In the genomic region with DNA sequence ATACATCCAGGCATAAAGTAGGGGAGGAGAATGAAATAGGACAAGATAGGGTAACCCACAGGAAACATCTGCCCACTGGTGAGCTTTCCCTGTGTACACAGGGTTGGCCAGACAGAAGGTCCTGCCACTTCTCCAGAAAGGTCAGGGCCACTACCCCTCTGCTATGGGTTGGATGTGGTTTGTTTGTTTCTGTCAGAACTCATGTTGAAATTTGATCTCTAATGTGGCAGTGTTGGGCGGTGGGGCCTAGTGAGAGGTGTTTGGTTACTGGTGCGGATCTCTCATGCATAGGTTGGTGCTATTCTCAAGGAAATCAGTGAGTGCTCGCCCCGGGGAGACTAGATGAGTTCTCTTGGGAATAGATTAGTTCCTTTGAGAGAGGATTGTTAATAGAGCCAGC, we compare ENCODE assay signal across 16 cellular contexts.
DNase-seq lines count a peak whose midpoint lies in the region; ATAC-seq and TF ChIP-seq lines count a peak whose summit lies in the region.
"Had no signal": no experiment of that assay in that cellular context is flagged by ENCODE, and none has a peak within 500 bp of the region (broad histone marks: within the 10 kb centered on the region; RNA-seq: fewer than 3 reads in every experiment).

No MANE protein-coding gene starts in this region.

- no peak overlapping the region for H3K9ac ChIP-seq in parathyroid adenoma
- H3K9ac ChIP-seq in MM.1S (ENCODE audit: low read length), result no peak overlapping the region

- H3K36me3 ChIP-seq in parathyroid adenoma (ENCODE audit: control insufficient read depth, insufficient read depth, low read length) (no peaks in the 10 kb centered on the region), MM.1S (replicated peaks; ENCODE audit: insufficient read depth, low read length) (no peaks in the 10 kb centered on the region)

- H3K4me2 ChIP-seq in parathyroid adenoma (ENCODE audit: low read length) (no peak overlapping the region), MM.1S (ENCODE audit: low read depth, low read length) (no peak overlapping the region)
- H3K4me2 ChIP-seq: A549 had no signal

- H2AFZ ChIP-seq in parathyroid adenoma (peak overlapping the region; percentile 52), MM.1S (ENCODE audit: low read length) (no peak overlapping the region)

- H3K9me2 ChIP-seq in MM.1S (replicated peaks; ENCODE audit: insufficient read depth, low read length), result no peaks in the 10 kb centered on the region

- peak; percentile 80 for ATAC-seq in HG03378 (IDR thresholded peaks at IDR 0.05; ENCODE audit: unreplicated experiment)
- ATAC-seq: A549; activated T-cell treated with anti-CD3 and anti-CD28 coated beads, Interleukin-2, amount 50 U/mL, for 72 hours; stimulated activated effector memory CD8-positive, alpha-beta T cell treated with anti-CD3 and anti-CD28 coated beads, Interleukin-12 subunit alpha, Interleukin-12 subunit beta, amount 100 ng/mL, for 72 hours had no signal

- H3K79me2 ChIP-seq in parathyroid adenoma (no peaks in the 10 kb centered on the region), MM.1S (ENCODE audit: low read length) (no peaks in the 10 kb centered on the region)

- H3F3A ChIP-seq in MM.1S (ENCODE audit: insufficient read depth, low read length), result no peaks in the 10 kb centered on the region

- no peaks in the 10 kb centered on the region for H3K27me3 ChIP-seq in parathyroid adenoma (ENCODE audit: control insufficient read depth, insufficient read depth, low read length)
- no peaks in the 10 kb centered on the region for H3K27me3 ChIP-seq in MM.1S (replicated peaks; ENCODE audit: insufficient read depth, low read length)

- no peaks in the 10 kb centered on the region for H3K9me3 ChIP-seq in parathyroid adenoma (ENCODE audit: control insufficient read depth, low read length)
- no peaks in the 10 kb centered on the region for H3K9me3 ChIP-seq in MM.1S (replicated peaks; ENCODE audit: insufficient read depth, low read length)
- H3K9me3 ChIP-seq: A549 had no signal

- H3K4me3 ChIP-seq in parathyroid adenoma (ENCODE audit: low read depth, low read length), result no peak overlapping the region
- H3K4me3 ChIP-seq in MM.1S (ENCODE audit: low read length), result no peak overlapping the region
- H3K4me3 ChIP-seq: A549 had no signal

- no peaks in the 10 kb centered on the region for H4K20me1 ChIP-seq in MM.1S (ENCODE audit: insufficient read depth, low read length)

- H3K4me1 ChIP-seq in parathyroid adenoma (peaks cover 3% of the 10 kb centered on the region), MM.1S (ENCODE audit: low read length) (no peaks in the 10 kb centered on the region)
- H3K4me1 ChIP-seq: A549 had no signal

- no peak overlapping the region for H3K27ac ChIP-seq in parathyroid adenoma
- no peak overlapping the region for H3K27ac ChIP-seq in MM.1S (ENCODE audit: low read length)
- H3K27ac ChIP-seq: A549 had no signal

- DNase-seq in NCI-H1417 (lab: John Stamatoyannopoulos, UW) (peak in 2 of 3 experiments; percentile 8 to 13), NCI-H1417 treated with DMSO at 0.1 percent for 48 hours (lab: John Stamatoyannopoulos, UW) (no peak), SHP77 treated with DMSO at 0.1 percent for 48 hours (lab: John Stamatoyannopoulos, UW) (peak; percentile 18), NCI-H774 (lab: John Stamatoyannopoulos, UW) (no peak), MM.1S (no peak)
- no peak for DNase-seq in activated CD4-positive, CD25-positive, alpha-beta regulatory T cell treated with anti-CD3 and anti-CD28 coated beads, Interleukin-2, amount 50 U/mL, for 72 hours
- DNase-seq: activated CD4-positive, alpha-beta T cell treated with anti-CD3 and anti-CD28 coated beads, Interleukin-2, amount 50 U/mL, for 48 hours; activated T-cell treated with anti-CD3 and anti-CD28 coated beads, Interleukin-2, amount 50 U/mL, for 72 hours; CD8-positive, alpha-beta memory T cell; effector CD8-positive, alpha-beta T cell; immature natural killer cell; mesenchymal stem cell had no signal

- no peak for TF ChIP-seq CTCF in parathyroid adenoma (IDR thresholded peaks at IDR 0.05)
- no peak for TF ChIP-seq CTCF in MM.1S (IDR thresholded peaks at IDR 0.05; ENCODE audit: low read length)

Comparison
In these comparisons a context has a peak if more than half of its experiments do, and no peak if none do; other contexts are left out.
1. DNase-seq: peak in NCI-H1417 (2 of 3) and SHP77 treated with DMSO at 0.1 percent for 48 hours (single experiment); none in NCI-H1417 treated with DMSO at 0.1 percent for 48 hours (single experiment), NCI-H774 (single experiment), activated CD4-positive, CD25-positive, alpha-beta regulatory T cell treated with anti-CD3 and anti-CD28 coated beads, Interleukin-2, amount 50 U/mL, for 72 hours (single experiment) and MM.1S (single experiment).